ENCODE assay signal across 9 cellular contexts in genomic region chr1:56589369-56589768, GRCh38. TPM values are rescaled to one million over a fixed set of nuclear protein-coding genes. Genes with fewer than 3 reads are reported as not detected.
"Had no signal": no experiment of that assay in that cellular context is flagged by ENCODE, and none has a peak within 500 bp of the region (broad histone marks: within the 10 kb centered on the region; RNA-seq: fewer than 3 reads in every experiment).

No MANE protein-coding gene starts in this region.

- FAIRE-seq: G401.6, GM12878, GM12891, GM12892, GM18507, GM19239 had no signal

- DNase-seq: GDM1, GF-D8 had no signal

- ATAC-seq: GM12878 had no signal

- H3K4me3 ChIP-seq: GM12878 had no signal

RNA-seq across cellular contexts. Expression of gene PLPP3, which starts 10.0 kb away (rescaled TPM):
- total RNA-seq: G401 had no signal

RNA-seq across cellular contexts. Expression of gene PRKAA2, which starts 55.7 kb away (rescaled TPM):
- total RNA-seq: G401, GM12878 had no signal
